Comparison of ENCODE assay signal across 13 cellular contexts in genomic region chr1:203669739-203670138, GRCh38. TPM values are rescaled to one million over a fixed set of nuclear protein-coding genes. Genes with fewer than 3 reads are reported as not detected.
DNase-seq lines count a peak whose midpoint lies in the region; ATAC-seq, FAIRE-seq and TF ChIP-seq lines count a peak whose summit lies in the region.
"Had no signal": no experiment of that assay in that cellular context is flagged by ENCODE, and none has a peak within 500 bp of the region (broad histone marks: within the 10 kb centered on the region; RNA-seq: fewer than 3 reads in every experiment).

No MANE protein-coding gene starts in this region.

- H3K4ac ChIP-seq in H1 (replicated peaks; ENCODE audit: insufficient read length, low read depth, low read length): no peak overlapping the region

- no peak overlapping the region for H2BK15ac ChIP-seq in H1 (ENCODE audit: low read length)

- no peak overlapping the region for H3K23ac ChIP-seq in H1 (ENCODE audit: insufficient read length)

- no peak for TF ChIP-seq POLR2A in H1 (IDR thresholded peaks at IDR 0.05; ENCODE audit: control extremely low read depth in 1 of 2, low read depth in 2 of 2, low read length in 2 of 2)

- H3K9ac ChIP-seq in H1 (replicated peaks in 1 of 4; ENCODE audit: extremely low read depth in 1 of 4, low read depth in 3 of 4, low read length in 3 of 4): no peak overlapping the region

- CTCF ChIA-PET in H1 (lab: Charles Lee; ENCODE audit: partially characterized antibody) (interaction anchor here (0.6 to 1.7 kb wide), 3 partner anchors 31 to 327 kb away, joined by 3 to 4 read pairs (median 4); no protein-coding TSS in a partner anchor), A673 (lab: Charles Lee) (no interaction called here)

- FAIRE-seq in H1 (lab: Jason Lieb, UNC): no peak

- no peaks in the 10 kb centered on the region for H3K9me3 ChIP-seq in H1 (ENCODE audit: insufficient read depth in 2 of 2, low read depth in 1 of 2, low read length in 1 of 2)
- H3K9me3 ChIP-seq in A673 (ENCODE audit: low read depth, low read length, poor library complexity, severe bottlenecking): no peaks in the 10 kb centered on the region
- H3K9me3 ChIP-seq: lower lobe of right lung had no signal

- H3K18ac ChIP-seq in H1 (ENCODE audit: extremely low read depth, low read length): no peak overlapping the region

- H2AFZ ChIP-seq in H1 (ENCODE audit: low read length): no peak overlapping the region

- H3K4me3 ChIP-seq in H1 (ENCODE audit: extremely low read depth in 1 of 4, insufficient read depth in 2 of 4, low read depth in 3 of 4, low read length in 4 of 4) (no peak overlapping the region), A673 (ENCODE audit: low read depth, low read length, poor library complexity, severe bottlenecking) (no peak overlapping the region)
- H3K4me3 ChIP-seq: lower lobe of right lung had no signal

- no peak overlapping the region for H3K56ac ChIP-seq in H1 (replicated peaks; ENCODE audit: insufficient read length, low read depth, low read length)

- TF ChIP-seq EP300 in H1 (IDR thresholded peaks at IDR 0.05; ENCODE audit: borderline replicate concordance in 1 of 2, low read depth in 2 of 2, low read length in 2 of 2): no peak

- no TSS peak for BruUV-seq in A673 (replicated peaks; lab: Mats Ljungman, UMichigan)

- no peaks in the 10 kb centered on the region; the same call in 1 of the 2 replicates for H3K23me2 ChIP-seq in H1 (ENCODE audit: low read depth, low read length)

- 84% methylated on average over 1 of the region's 1 CpG; no CpG with 5 or more reads in 1 of the 2 experiments for WGBS in H1 (ENCODE audit: extremely low coverage in 1 of 2, insufficient coverage in 1 of 2, insufficient read length in 1 of 2, insufficient replicate concordance in 2 of 2, low coverage in 1 of 2, low lambda C conversion rate in 2 of 2, missing lambda C conversion rate in 1 of 2), 2 experiments

- H3K36me3 ChIP-seq in H1 (ENCODE audit: control insufficient read depth in 2 of 4, insufficient read depth in 4 of 4, low read length in 3 of 4) (no peaks in the 10 kb centered on the region), A673 (ENCODE audit: insufficient read depth, low read length, poor library complexity, severe bottlenecking) (no peaks in the 10 kb centered on the region)

- no peak overlapping the region for H3K4me2 ChIP-seq in H1 (ENCODE audit: insufficient read depth in 1 of 2, low read depth in 2 of 2, low read length in 2 of 2)

- ATAC-seq in GM19455 (IDR thresholded peaks at IDR 0.05; ENCODE audit: unreplicated experiment) (no peak), HG03432 (IDR thresholded peaks at IDR 0.05; ENCODE audit: unreplicated experiment) (no peak)
- ATAC-seq: activated CD8-positive, alpha-beta T cell treated with anti-CD3 and anti-CD28 coated beads for 36 hours; lower lobe of right lung had no signal

- TF ChIP-seq RAD21 in H1 (IDR thresholded peaks at IDR 0.05 in 1 of 2, conservative IDR thresholded peaks at IDR 0.05 in 1 of 2; ENCODE audit: low read depth in 2 of 2, low read length in 2 of 2): no peak

- H3K27me3 ChIP-seq in H1 (replicated peaks in 1 of 4; ENCODE audit: control insufficient read depth in 3 of 4, extremely low read depth in 1 of 4, insufficient read depth in 3 of 4, low read length in 3 of 4) (no peaks in the 10 kb centered on the region), A673 (replicated peaks; ENCODE audit: insufficient read depth, low read depth, low read length, poor library complexity) (no peaks in the 10 kb centered on the region)

- no peak overlapping the region for H3K27ac ChIP-seq in H1 (ENCODE audit: low read depth, low read length)
- H3K27ac ChIP-seq in A673 (ENCODE audit: low read depth, low read length, poor library complexity, severe bottlenecking): no peak overlapping the region
- H3K27ac ChIP-seq: lower lobe of right lung had no signal

- DNase-seq in Ammon's horn (ENCODE audit: low spot score) (peak; percentile 75), NCI-H146 treated with DMSO at 0.1 percent for 48 hours (lab: John Stamatoyannopoulos, UW; ENCODE audit: unreplicated experiment) (peak; percentile 16), H1 (ENCODE audit: low read depth in 1 of 2, low spot score in 2 of 2) (no peak), myocyte (ENCODE audit: low read depth) (peak; percentile 70), A673 (ENCODE audit: low spot score) (no peak)
- no peak for DNase-seq in activated naive CD4-positive, alpha-beta T cell treated with Interleukin-2 at 50 U/mL for 16 hours
- DNase-seq: activated CD8-positive, alpha-beta T cell treated with anti-CD3 and anti-CD28 coated beads for 36 hours; CD4-positive, CD25-positive, alpha-beta regulatory T cell; central memory CD4-positive, alpha-beta T cell; lower lobe of right lung; stimulated activated CD4-positive, alpha-beta T cell treated with anti-CD3 and anti-CD28 coated beads, Interleukin-1b, Interleukin-23, amount 100 ng/mL, for 48 hours had no signal

- no peak overlapping the region for H2BK12ac ChIP-seq in H1 (ENCODE audit: low read depth, low read length)

- no peak overlapping the region for H2BK120ac ChIP-seq in H1 (replicated peaks; ENCODE audit: low read depth, low read length)

- H4K5ac ChIP-seq in H1 (ENCODE audit: insufficient read length, low read depth, low read length): no peak overlapping the region

- no peak overlapping the region for H2AK5ac ChIP-seq in H1 (ENCODE audit: low read depth, low read length)

- no peak overlapping the region for H2BK20ac ChIP-seq in H1 (ENCODE audit: low read length)

- no peaks in the 10 kb centered on the region for H4K20me1 ChIP-seq in H1 (replicated peaks in 1 of 2; ENCODE audit: control insufficient read depth in 1 of 2, insufficient read depth in 2 of 2, low read length in 2 of 2)

- H2BK5ac ChIP-seq in H1 (ENCODE audit: low read depth, low read length): no peak overlapping the region

- H3K79me2 ChIP-seq in H1 (ENCODE audit: control insufficient read depth in 1 of 2, insufficient read depth in 2 of 2, low read length in 2 of 2): no peaks in the 10 kb centered on the region

- H4K8ac ChIP-seq in H1 (ENCODE audit: extremely low read depth, insufficient read depth, low read length): no peak overlapping the region

- no peak overlapping the region for H3K14ac ChIP-seq in H1 (ENCODE audit: insufficient read length)

- POLR2A ChIA-PET in H1 (lab: Charles Lee; ENCODE audit: partially characterized antibody) (interaction anchor here (0.7 to 0.9 kb wide), 2 partner anchors 10 to 17 kb away, joined by 3 read pairs; no protein-coding TSS in a partner anchor), A673 (lab: Charles Lee; ENCODE audit: low non-redundant PET) (no interaction called here)

- H3K79me1 ChIP-seq in H1 (ENCODE audit: low read depth, low read length): no peaks in the 10 kb centered on the region

- H3K4me1 ChIP-seq in H1 (replicated peaks in 1 of 4; ENCODE audit: control insufficient read depth in 3 of 4, insufficient read depth in 4 of 4, low read length in 3 of 4) (peaks cover 0 to 9% (median 3%) of the 10 kb centered on the region in 4 experiments; a peak in 3 of 7 replicates), A673 (ENCODE audit: insufficient read depth, low read length, poor library complexity, severe bottlenecking) (no peaks in the 10 kb centered on the region)

- no peak for TF ChIP-seq CTCF in H1 (IDR thresholded peaks at IDR 0.05; ENCODE audit: control extremely low read depth in 1 of 3, insufficient read depth in 1 of 3, low read depth in 1 of 3, low read length in 3 of 3)
- TF ChIP-seq CTCF in A673 (conservative IDR thresholded peaks at IDR 0.05; ENCODE audit: low read depth, low read length): no peak

- intact Hi-C loops in A673 (cut with micrococcal nuclease; ENCODE audit: unreplicated experiment): no loop called here

- H4K91ac ChIP-seq in H1 (replicated peaks; ENCODE audit: insufficient read length, low read length): no peak overlapping the region

TF ChIP-seq in H1, 55 proteins besides CTCF, POLR2A, EP300 and RAD21:
- TF ChIP-seq JUND (IDR thresholded peaks at IDR 0.05; ENCODE audit: low read length) (peak; percentile 47; the same call in 1 of the 2 replicates), RXRA (IDR thresholded peaks at IDR 0.05; ENCODE audit: insufficient read depth, low read depth, low read length) (no peak)

RNA-seq across cellular contexts. Expression of gene ATP2B4, which starts 43.1 kb away (rescaled TPM):
- 11.2 and 12.3 TPM in 2 replicates for total RNA-seq in H1 (2021; fragmentation: NEBNext Ultra II Directional; extraction: Animal tissue kit (Norgen Biotek cat#: 25700))
- 12.2 and 17.5 TPM in 2 replicates for polyA plus RNA-seq in H1 (2011; rRNA removed)
- 17.0 TPM for polyA plus RNA-seq in H1 (2011; cell fraction: cytosol; rRNA removed)
- polyA plus RNA-seq in H1 (2011; cell fraction: nucleus; rRNA removed): 27.5 TPM
- polyA plus RNA-seq in H1 (2012, experiment 1 of 2): 12.1 to 18.5 TPM (median 15.9 TPM) in 4 replicates
- 1.3 TPM for polyA plus RNA-seq in H1 (2012, experiment 2 of 2)
- 16.3 TPM for polyA plus RNA-seq in H1 (2013, experiment 1 of 2)
- polyA plus RNA-seq in H1 (2013, experiment 2 of 2): 14.3 TPM
- 66.3 and 82.5 TPM in 2 replicates for polyA minus RNA-seq in H1 (2011; rRNA and poly(A)+ RNA removed)
- polyA minus RNA-seq in H1 (2011; cell fraction: cytosol; rRNA and poly(A)+ RNA removed): 35.2 TPM
- polyA minus RNA-seq in H1 (2011; cell fraction: nucleus; rRNA and poly(A)+ RNA removed): 34.8 TPM
- 13.9 and 17.5 TPM in 2 replicates for total RNA-seq in myocyte
- polyA plus RNA-seq in myocyte (2012): 24.5 TPM
- 16.1 and 19.5 TPM in 2 replicates for total RNA-seq in A673 (2021)

Comparison
In these comparisons a context has a peak if more than half of its experiments do, and no peak if none do; other contexts are left out.
1. DNase-seq: peak in Ammon's horn (single experiment), NCI-H146 treated with DMSO at 0.1 percent for 48 hours (single experiment) and myocyte (single experiment); none in H1 (0 of 2), activated naive CD4-positive, alpha-beta T cell treated with Interleukin-2 at 50 U/mL for 16 hours (single experiment) and A673 (single experiment).